In genomic region chrX:136627381-136627780, GRCh38 we compare ENCODE assay signal across 21 cellular contexts. TPM values are rescaled to one million over a fixed set of nuclear protein-coding genes. Genes with fewer than 3 reads are reported as not detected.
DNase-seq lines count a peak whose midpoint lies in the region; ATAC-seq and TF ChIP-seq lines count a peak whose summit lies in the region.
"Had no signal": no experiment of that assay in that cellular context is flagged by ENCODE, and none has a peak within 500 bp of the region (broad histone marks: within the 10 kb centered on the region; RNA-seq: fewer than 3 reads in every experiment).

No MANE protein-coding gene starts in this region.

- no peaks in the 10 kb centered on the region for H3K36me3 ChIP-seq in CD8-positive, alpha-beta memory T cell (ENCODE audit: insufficient read depth, low read length)
- H3K36me3 ChIP-seq: tibial artery had no signal

- peaks cover 8% of the 10 kb centered on the region for H3K36me3 Mint-ChIP-seq in activated CD4-positive, alpha-beta T cell treated with anti-CD3 and anti-CD28 coated beads for 36 hours (ENCODE audit: low read depth)
- no peaks in the 10 kb centered on the region for H3K36me3 Mint-ChIP-seq in CD8-positive, alpha-beta memory T cell
- peaks cover 0 to 2% of the 10 kb centered on the region in 2 donors for H3K36me3 Mint-ChIP-seq in activated T-cell treated with anti-CD3 and anti-CD28 coated beads, Interleukin-2, amount 50 U/mL, for 72 hours (ENCODE audit: insufficient read depth in 2 of 2)
- H3K36me3 Mint-ChIP-seq in immature natural killer cell (no peaks in the 10 kb centered on the region), nephron progenitor cell (ENCODE audit: low read depth) (no peaks in the 10 kb centered on the region)

- POLR2A ChIA-PET in activated CD4-positive, alpha-beta T cell treated with anti-CD3 and anti-CD28 coated beads for 36 hours (lab: Charles Lee) = interaction anchor here (0.6 to 3.1 kb wide), 6 partner anchors 10 to 66 kb away, joined by 3 to 20 read pairs (median 4); no protein-coding TSS in a partner anchor
- POLR2A ChIA-PET in CD8-positive, alpha-beta memory T cell (lab: Charles Lee) = interaction anchor here (2.0 kb wide), 1 partner anchor 8 kb away, joined by 6 read pairs; no protein-coding TSS in a partner anchor

- H3K27ac Mint-ChIP-seq in activated CD4-positive, alpha-beta T cell treated with anti-CD3 and anti-CD28 coated beads for 36 hours = peak overlapping the region; percentile 93
- peak overlapping the region; percentile 58 to 86 (median 74) for H3K27ac Mint-ChIP-seq in CD8-positive, alpha-beta memory T cell
- H3K27ac Mint-ChIP-seq in activated T-cell treated with anti-CD3 and anti-CD28 coated beads, Interleukin-2, amount 50 U/mL, for 72 hours = peak overlapping the region; percentile 94
- H3K27ac Mint-ChIP-seq in immature natural killer cell (peak overlapping the region; percentile 39 to 76 (median 66)), nephron progenitor cell (no peak overlapping the region)
- H3K27ac Mint-ChIP-seq: nephron, progenitor cell of endocrine pancreas had no signal

- H3K4me3 ChIP-seq in CD8-positive, alpha-beta memory T cell (ENCODE audit: low read length) = no peak overlapping the region
- H3K4me3 ChIP-seq: tibial artery had no signal

- H3K27me3 Mint-ChIP-seq in activated CD4-positive, alpha-beta T cell treated with anti-CD3 and anti-CD28 coated beads for 36 hours = no peaks in the 10 kb centered on the region
- peaks cover 0 to 4% of the 10 kb centered on the region in 2 donors for H3K27me3 Mint-ChIP-seq in CD8-positive, alpha-beta memory T cell
- H3K27me3 Mint-ChIP-seq in activated T-cell treated with anti-CD3 and anti-CD28 coated beads, Interleukin-2, amount 50 U/mL, for 72 hours (ENCODE audit: low read depth) = peaks cover 9% of the 10 kb centered on the region
- H3K27me3 Mint-ChIP-seq in immature natural killer cell (ENCODE audit: low read depth in 3 of 3) = peaks cover 2 to 9% (median 2%) of the 10 kb centered on the region in 3 donors
- peaks cover 5% of the 10 kb centered on the region for H3K27me3 Mint-ChIP-seq in nephron progenitor cell (ENCODE audit: low read depth, poor library complexity)
- H3K27me3 Mint-ChIP-seq: progenitor cell of endocrine pancreas had no signal

- H3K27me3 ChIP-seq in CD8-positive, alpha-beta memory T cell (ENCODE audit: insufficient read depth, low read length, poor library complexity, severe bottlenecking) = no peaks in the 10 kb centered on the region
- H3K27me3 ChIP-seq: tibial artery had no signal

- no peak overlapping the region for H3K4me3 Mint-ChIP-seq in activated CD4-positive, alpha-beta T cell treated with anti-CD3 and anti-CD28 coated beads for 36 hours
- peak overlapping the region; percentile 14 to 83 (median 59) for H3K4me3 Mint-ChIP-seq in CD8-positive, alpha-beta memory T cell
- H3K4me3 Mint-ChIP-seq in activated T-cell treated with anti-CD3 and anti-CD28 coated beads, Interleukin-2, amount 50 U/mL, for 72 hours = peak overlapping the region; percentile 28 to 81
- peak overlapping the region; percentile 53 to 71 (median 62) for H3K4me3 Mint-ChIP-seq in immature natural killer cell
- no peak overlapping the region for H3K4me3 Mint-ChIP-seq in nephron progenitor cell
- H3K4me3 Mint-ChIP-seq: nephron had no signal

- ATAC-seq in activated CD4-positive, alpha-beta T cell treated with anti-CD3 and anti-CD28 coated beads for 36 hours = peak; percentile 81
- ATAC-seq in activated T-cell treated with anti-CD3 and anti-CD28 coated beads, Interleukin-2, amount 50 U/mL, for 72 hours (replicated peaks in 1 of 2) = peak; percentile 84 to 86
- no peak for ATAC-seq in HG03378 (IDR thresholded peaks at IDR 0.05; ENCODE audit: unreplicated experiment)

- no peaks in the 10 kb centered on the region for H3K9me3 Mint-ChIP-seq in activated CD4-positive, alpha-beta T cell treated with anti-CD3 and anti-CD28 coated beads for 36 hours (ENCODE audit: low read depth)
- no peaks in the 10 kb centered on the region for H3K9me3 Mint-ChIP-seq in CD8-positive, alpha-beta memory T cell
- peaks cover 2 to 3% of the 10 kb centered on the region in 2 donors for H3K9me3 Mint-ChIP-seq in activated T-cell treated with anti-CD3 and anti-CD28 coated beads, Interleukin-2, amount 50 U/mL, for 72 hours
- H3K9me3 Mint-ChIP-seq in immature natural killer cell = no peaks in the 10 kb centered on the region
- peaks cover 31% of the 10 kb centered on the region for H3K9me3 Mint-ChIP-seq in nephron progenitor cell

- no peak overlapping the region for H3K27ac ChIP-seq in CD8-positive, alpha-beta memory T cell (ENCODE audit: low read depth, low read length)
- H3K27ac ChIP-seq: tibial artery had no signal

- peaks cover 89% of the 10 kb centered on the region for H3K4me1 Mint-ChIP-seq in activated CD4-positive, alpha-beta T cell treated with anti-CD3 and anti-CD28 coated beads for 36 hours
- peaks cover 73 to 95% (median 88%) of the 10 kb centered on the region in 3 donors for H3K4me1 Mint-ChIP-seq in CD8-positive, alpha-beta memory T cell
- H3K4me1 Mint-ChIP-seq in activated T-cell treated with anti-CD3 and anti-CD28 coated beads, Interleukin-2, amount 50 U/mL, for 72 hours (ENCODE audit: low read depth) = peaks cover 94% of the 10 kb centered on the region
- H3K4me1 Mint-ChIP-seq in immature natural killer cell = peaks cover 86 to 89% of the 10 kb centered on the region in 2 donors
- no peaks in the 10 kb centered on the region for H3K4me1 Mint-ChIP-seq in nephron progenitor cell
- H3K4me1 Mint-ChIP-seq: nephron had no signal

- CTCF ChIA-PET in activated CD4-positive, alpha-beta T cell treated with anti-CD3 and anti-CD28 coated beads for 36 hours (lab: Charles Lee) = interaction anchor here (2.2 kb wide), 1 partner anchor 25 kb away, joined by 6 read pairs; no protein-coding TSS in a partner anchor
- CTCF ChIA-PET in CD8-positive, alpha-beta memory T cell (lab: Charles Lee) = no interaction called here

- H3K4me1 ChIP-seq in CD8-positive, alpha-beta memory T cell (ENCODE audit: insufficient read depth, low read length) = peaks cover 81% of the 10 kb centered on the region
- H3K4me1 ChIP-seq: tibial artery had no signal

- TF ChIP-seq CTCF in nephron progenitor cell (IDR thresholded peaks at IDR 0.05) = no peak

- intact Hi-C loops in activated CD4-positive, alpha-beta T cell treated with anti-CD3 and anti-CD28 coated beads for 36 hours (cut with DNase I, micrococcal nuclease) = loop anchor here (1.0 to 2.0 kb wide), 6 partner anchors 10 to 43 kb away; no protein-coding TSS in a partner anchor

- peak; percentile 51 for DNase-seq in activated CD4-positive, alpha-beta T cell treated with anti-CD3 and anti-CD28 coated beads for 36 hours
- DNase-seq in activated CD4-positive, alpha-beta T cell treated with anti-CD3 and anti-CD28 coated beads, Interleukin-2, amount 50 U/mL, for 4 hours = no peak
- DNase-seq in CD8-positive, alpha-beta memory T cell = peak in 3 of 5 donors; percentile 40 to 65 (median 48)
- DNase-seq in activated T-cell treated with anti-CD3 and anti-CD28 coated beads, Interleukin-2, amount 50 U/mL, for 72 hours = peak; percentile 33 to 59
- DNase-seq in immature natural killer cell = peak; percentile 32 to 46 (median 34)
- no peak for DNase-seq in H4 (ENCODE audit: low spot score)
- DNase-seq in nephron progenitor cell = no peak
- DNase-seq: activated CD4-positive, CD25-positive, alpha-beta regulatory T cell treated with anti-CD3 and anti-CD28 coated beads, Interleukin-2, amount 50 U/mL, for 72 hours; hippocampal formation; NCI-H1105 treated with DMSO at 0.1 percent for 48 hours; NCI-H524; Right ventricle myocardium superior; tibial artery had no signal

- no peaks in the 10 kb centered on the region for H3K9me3 ChIP-seq in CD8-positive, alpha-beta memory T cell (ENCODE audit: low read length)
- H3K9me3 ChIP-seq: tibial artery had no signal

RNA-seq across cellular contexts. Expression of gene CD40LG, which starts 20.6 kb away (rescaled TPM):
- total RNA-seq in activated CD4-positive, alpha-beta T cell treated with anti-CD3 and anti-CD28 coated beads for 36 hours = 100 to 1,000 TPM; 123 to 146 TPM
- 10 to 100 TPM in 1 of 2 experiments, 1 to 10 TPM in 1; 9.2 to 10.1 TPM for total RNA-seq in CD8-positive, alpha-beta memory T cell
- 20.0 TPM for polyA plus RNA-seq in CD8-positive, alpha-beta memory T cell
- total RNA-seq in activated T-cell treated with anti-CD3 and anti-CD28 coated beads, Interleukin-2, amount 50 U/mL, for 72 hours = 10 to 100 TPM; 26.5 to 36.1 TPM
- under 1 TPM; 0.21 to 0.63 (median 0.37) TPM for polyA plus RNA-seq in immature natural killer cell
- not detected in 2 replicates for total RNA-seq in H4 (2014; rRNA removed; shearing (Covaris generic))
- total RNA-seq: A172, LHCN-M2, progenitor cell of endocrine pancreas, Right ventricle myocardium superior, skeletal muscle tissue had no signal
- polyA plus RNA-seq: BJ, keratinocyte had no signal

Comparison
In these comparisons a context has a peak if more than half of its experiments do, and no peak if none do; other contexts are left out.
1. DNase-seq: peak in activated CD4-positive, alpha-beta T cell treated with anti-CD3 and anti-CD28 coated beads for 36 hours (single experiment), CD8-positive, alpha-beta memory T cell (3 of 5), activated T-cell treated with anti-CD3 and anti-CD28 coated beads, Interleukin-2, amount 50 U/mL, for 72 hours (2 of 2) and immature natural killer cell (3 of 3); none in activated CD4-positive, alpha-beta T cell treated with anti-CD3 and anti-CD28 coated beads, Interleukin-2, amount 50 U/mL, for 4 hours (0 of 2), H4 (single experiment) and nephron progenitor cell (single experiment).
2. H3K4me3 Mint-ChIP-seq: peak in CD8-positive, alpha-beta memory T cell (7 of 7), activated T-cell treated with anti-CD3 and anti-CD28 coated beads, Interleukin-2, amount 50 U/mL, for 72 hours (2 of 2) and immature natural killer cell (5 of 5); none in activated CD4-positive, alpha-beta T cell treated with anti-CD3 and anti-CD28 coated beads for 36 hours (single experiment) and nephron progenitor cell (single experiment).
3. RNA of gene CD40LG, which starts 20.6 kb away (total RNA-seq): 123 to 146 TPM in activated CD4-positive, alpha-beta T cell treated with anti-CD3 and anti-CD28 coated beads for 36 hours, 26.5 to 36.1 TPM in activated T-cell treated with anti-CD3 and anti-CD28 coated beads, Interleukin-2, amount 50 U/mL, for 72 hours and 9.2 to 10.1 TPM in CD8-positive, alpha-beta memory T cell; not detected in H4; every median in the first group is over 10 times any median in the second.